ENCODE assay signal across 1 cellular context in the genomic region with DNA sequence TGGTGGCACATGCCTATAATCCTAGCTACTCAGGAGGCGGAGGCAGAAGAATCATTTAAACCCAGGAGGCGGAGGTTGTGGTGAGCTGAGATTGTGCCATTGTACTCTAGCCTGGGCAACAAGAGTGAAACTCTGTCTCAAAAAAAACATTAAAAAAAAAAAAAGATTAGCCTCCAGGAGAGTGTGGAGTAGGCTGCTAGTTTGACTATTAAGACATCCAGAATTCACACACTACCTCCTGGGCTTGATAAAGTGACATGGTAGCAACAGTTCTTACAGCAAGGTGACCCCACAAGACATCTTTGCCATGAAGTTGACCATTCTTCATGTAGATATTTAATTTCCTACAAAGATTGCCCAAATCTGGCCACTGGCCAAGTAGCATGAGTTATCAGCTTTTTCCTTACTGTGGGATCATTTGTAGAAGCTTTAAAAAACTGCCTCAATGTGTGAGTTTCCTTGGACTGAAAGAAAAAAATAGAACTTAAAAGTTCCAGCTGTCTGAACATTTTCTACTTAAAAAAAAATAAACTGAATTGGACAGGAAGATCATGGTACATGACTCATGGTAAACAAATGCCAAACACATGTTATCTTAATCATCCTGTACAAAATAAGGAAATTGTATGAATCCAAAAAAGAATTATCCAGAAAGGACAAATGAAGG.
TF ChIP-seq lines count a peak whose summit lies in the region.

No MANE protein-coding gene starts in this region.

TF ChIP-seq in IMR-90, 13 proteins besides CTCF, POLR2A, EP300 and RAD21 (continued from another document):
- TF ChIP-seq CHD1 (IDR thresholded peaks at IDR 0.05; ENCODE audit: low read depth, low read length) (no peak), NFE2L2 (IDR thresholded peaks at IDR 0.05; ENCODE audit: low read depth, low read length) (peak; percentile 77; the same call in 1 of the 2 replicates), MAFK (IDR thresholded peaks at IDR 0.05; ENCODE audit: low read depth, low read length) (peak; percentile 29; the same call in 1 of the 2 replicates)
